In genomic region chr18:28034567-28034966, GRCh38 we compare ENCODE assay signal across 14 cellular contexts.
DNase-seq lines count a peak whose midpoint lies in the region; ATAC-seq and TF ChIP-seq lines count a peak whose summit lies in the region.
"Had no signal": no experiment of that assay in that cellular context is flagged by ENCODE, and none has a peak within 500 bp of the region (broad histone marks: within the 10 kb centered on the region; RNA-seq: fewer than 3 reads in every experiment).

No MANE protein-coding gene starts in this region.

- TF ChIP-seq CTCF in adrenal gland (IDR thresholded peaks at IDR 0.05) (no peak), neural progenitor cell (IDR thresholded peaks at IDR 0.05) (no peak)

- H3K4me3 Mint-ChIP-seq in neural progenitor cell: peak overlapping the region; percentile 74
- H3K4me3 Mint-ChIP-seq: B cell; CD8-positive, alpha-beta T cell; GM23338 had no signal

- H3K4me3 ChIP-seq in GM23248 (no peak overlapping the region), adrenal gland (peak overlapping the region in 1 of 4 donors; percentile 17), neural progenitor cell (no peak overlapping the region)
- H3K4me3 ChIP-seq: BLaER1 treated with 17β-estradiol and CSF1 and Interleukin-3, amounts not matched to agents 10 nM and 100 nM; GM23338 had no signal

- H3K4me1 ChIP-seq in GM23248 (ENCODE audit: insufficient read depth) (peaks cover 19% of the 10 kb centered on the region; the same call in 1 of the 2 replicates), adrenal gland (replicated peaks in 1 of 2) (peaks cover 5 to 36% of the 10 kb centered on the region in 2 donors), neural progenitor cell (peaks cover 73% of the 10 kb centered on the region)

- H3K79me2 ChIP-seq in GM23248 (ENCODE audit: insufficient read depth): peaks cover 98% of the 10 kb centered on the region
- H3K79me2 ChIP-seq in neural progenitor cell (ENCODE audit: low read depth): peaks cover 99% of the 10 kb centered on the region

- WGBS in GM23248 (ENCODE audit: low coverage in 1 of 2, low lambda C conversion rate in 2 of 2, missing lambda C conversion rate in 2 of 2), 2 experiments: 65 to 73% methylated on average over 5 of the region's 5 CpGs
- WGBS in adrenal gland, 4 donors: 43 to 48% (median 46%) methylated on average over 5 of the region's 5 CpGs

- peaks cover 91% of the 10 kb centered on the region for H3K4me1 Mint-ChIP-seq in neural progenitor cell
- H3K4me1 Mint-ChIP-seq: B cell had no signal

- H3K9me2 ChIP-seq in GM23248 (ENCODE audit: insufficient read depth): no peaks in the 10 kb centered on the region

- H3K27me3 Mint-ChIP-seq in neural progenitor cell (ENCODE audit: insufficient read depth, low read depth): peaks cover 5% of the 10 kb centered on the region
- H3K27me3 Mint-ChIP-seq: B cell had no signal

- peaks cover 24% of the 10 kb centered on the region; the same call in 1 of the 2 replicates for H3F3A ChIP-seq in GM23248 (ENCODE audit: insufficient read depth)
- H3F3A ChIP-seq in neural progenitor cell (ENCODE audit: low read depth): peaks cover 28% of the 10 kb centered on the region

- DNase-seq in GM23248 (no peak), adrenal gland (no peak), neural progenitor cell (ENCODE audit: low spot score) (no peak), hepatic stellate cell (ENCODE audit: low spot score) (no peak)
- no peak for DNase-seq in activated CD4-positive, CD25-positive, alpha-beta regulatory T cell (lab: John Stamatoyannopoulos, UW)
- DNase-seq: Calu3; CD8-positive, alpha-beta T cell; DMS79 treated with DMSO at 0.1 percent for 48 hours; GF-D8; HCEC 1CT had no signal

- H2AFZ ChIP-seq in GM23248 (no peak overlapping the region), neural progenitor cell (replicated peaks) (no peak overlapping the region)
- H2AFZ ChIP-seq: GM23338 had no signal

- H3K36me3 Mint-ChIP-seq in neural progenitor cell: peaks cover 26% of the 10 kb centered on the region
- H3K36me3 Mint-ChIP-seq: CD8-positive, alpha-beta T cell had no signal

- H3K9me3 Mint-ChIP-seq in neural progenitor cell: peaks cover 3% of the 10 kb centered on the region
- H3K9me3 Mint-ChIP-seq: GM23338 had no signal

- H3K9me3 ChIP-seq in GM23248 (ENCODE audit: low read depth): no peaks in the 10 kb centered on the region
- no peaks in the 10 kb centered on the region for H3K9me3 ChIP-seq in adrenal gland (replicated peaks in 1 of 3)
- no peaks in the 10 kb centered on the region for H3K9me3 ChIP-seq in neural progenitor cell (ENCODE audit: low read depth)
- H3K9me3 ChIP-seq: BLaER1 treated with 17β-estradiol and CSF1 and Interleukin-3, amounts not matched to agents 10 nM and 100 nM had no signal

- TF ChIP-seq POLR2A in adrenal gland (IDR thresholded peaks at IDR 0.05): no peak

- H3K9ac ChIP-seq in GM23248 (no peak overlapping the region), neural progenitor cell (no peak overlapping the region)
- H3K9ac ChIP-seq: BLaER1 treated with 17β-estradiol and CSF1 and Interleukin-3, amounts not matched to agents 10 nM and 100 nM had no signal

- no peak for ATAC-seq in GM18858 (IDR thresholded peaks at IDR 0.05; ENCODE audit: unreplicated experiment)
- ATAC-seq: CD8-positive, alpha-beta T cell; GM23338 had no signal

- H3K27ac ChIP-seq in GM23248 (no peak overlapping the region), adrenal gland (peak overlapping the region in 3 of 5 donors; percentile 17 to 41 (median 35)), neural progenitor cell (no peak overlapping the region)
- H3K27ac ChIP-seq: BLaER1 treated with 17β-estradiol and CSF1 and Interleukin-3, amounts not matched to agents 10 nM and 100 nM had no signal

- in situ Hi-C loops in GM23248 (cut with MboI): no loop called here

- peak overlapping the region; percentile 99 for H3K27ac Mint-ChIP-seq in neural progenitor cell
- H3K27ac Mint-ChIP-seq: B cell; CD8-positive, alpha-beta T cell had no signal

- H4K20me1 ChIP-seq in GM23248 (ENCODE audit: insufficient read depth): no peaks in the 10 kb centered on the region
- peaks cover 35% of the 10 kb centered on the region for H4K20me1 ChIP-seq in neural progenitor cell (ENCODE audit: low read depth)
- H4K20me1 ChIP-seq: BLaER1 treated with 17β-estradiol and CSF1 and Interleukin-3, amounts not matched to agents 10 nM and 100 nM had no signal

- H3K4me2 ChIP-seq in GM23248 (ENCODE audit: unreplicated experiment) (peak overlapping the region; percentile 1), neural progenitor cell (peak overlapping the region; percentile 75)
- H3K4me2 ChIP-seq: BLaER1 treated with 17β-estradiol and CSF1 and Interleukin-3, amounts not matched to agents 10 nM and 100 nM had no signal

- intact Hi-C loops in adrenal gland (cut with DNase I): no loop called here

- no peaks in the 10 kb centered on the region for H3K36me3 ChIP-seq in GM23248 (ENCODE audit: low read depth)
- H3K36me3 ChIP-seq in adrenal gland (replicated peaks in 1 of 2): no peaks in the 10 kb centered on the region
- H3K36me3 ChIP-seq in neural progenitor cell: no peaks in the 10 kb centered on the region
- H3K36me3 ChIP-seq: BLaER1 treated with 17β-estradiol and CSF1 and Interleukin-3, amounts not matched to agents 10 nM and 100 nM had no signal

- H3K27me3 ChIP-seq in GM23248 (replicated peaks; ENCODE audit: insufficient read depth) (no peaks in the 10 kb centered on the region), adrenal gland (no peaks in the 10 kb centered on the region), neural progenitor cell (no peaks in the 10 kb centered on the region)
- H3K27me3 ChIP-seq: BLaER1 treated with 17β-estradiol and CSF1 and Interleukin-3, amounts not matched to agents 10 nM and 100 nM had no signal

Comparison
In these comparisons a context has a peak if more than half of its experiments do, and no peak if none do; other contexts are left out.
1. H3K27ac ChIP-seq: peak in adrenal gland (3 of 5); none in GM23248 (single experiment) and neural progenitor cell (single experiment).